ENCODE assay signal across 8 cellular contexts in genomic region chr18:79523221-79523737, GRCh38.
DNase-seq lines count a peak whose midpoint lies in the region; ATAC-seq and TF ChIP-seq lines count a peak whose summit lies in the region.

No MANE protein-coding gene starts in this region.

- peak; percentile 58 for DNase-seq in activated CD4-positive, alpha-beta T cell treated with anti-CD3 and anti-CD28 coated beads, Interleukin-2, amount 50 U/mL, for 1 hour
- peak in 7 of 9 donors; percentile 60 to 87 (median 83) for DNase-seq in naive thymus-derived CD4-positive, alpha-beta T cell
- DNase-seq in MG63 (no peak), substantia nigra (lab: John Stamatoyannopoulos, UW) (no peak), HFFc6 (no peak)
- no peak for DNase-seq in NK-92 treated with Interleukin-12 subunit alpha and Interleukin-12 subunit beta, amount 100 ng/mL, for 24 hours (lab: John Stamatoyannopoulos, UW)

- H3K9me3 Mint-ChIP-seq in naive thymus-derived CD4-positive, alpha-beta T cell: peaks cover 0 to 3% (median 0%) of the 10 kb centered on the region in 11 donors
- H3K9me3 Mint-ChIP-seq in HFFc6: no peaks in the 10 kb centered on the region

- H3K27ac ChIP-seq in naive thymus-derived CD4-positive, alpha-beta T cell (ENCODE audit: low read depth, low read length): peak overlapping the region; percentile 93
- H3K27ac ChIP-seq in substantia nigra (ENCODE audit: low read depth, low read length, poor library complexity, severe bottlenecking): no peak overlapping the region

- H3K36me3 ChIP-seq in naive thymus-derived CD4-positive, alpha-beta T cell (ENCODE audit: control insufficient read depth in 2 of 3, insufficient read depth in 3 of 3, low read length in 3 of 3): peaks cover 0 to 10% (median 10%) of the 10 kb centered on the region in 3 experiments
- H3K36me3 ChIP-seq in MG63: no peaks in the 10 kb centered on the region

- H3K4me3 Mint-ChIP-seq in naive thymus-derived CD4-positive, alpha-beta T cell: peak overlapping the region; percentile 83 to 93 (median 90)
- H3K4me3 Mint-ChIP-seq in HFFc6: no peak overlapping the region

- H3K27ac Mint-ChIP-seq in naive thymus-derived CD4-positive, alpha-beta T cell: peak overlapping the region; percentile 88 to 100 (median 98)
- H3K27ac Mint-ChIP-seq in HFFc6: no peak overlapping the region

- POLR2A ChIA-PET in naive thymus-derived CD4-positive, alpha-beta T cell (lab: Charles Lee): interaction anchor here (0.7 to 2.8 kb wide), 14 partner anchors 13 to 157 kb away, joined by 3 to 62 read pairs (median 5); partner anchors contain the start of gene NFATC1

- H3K9me3 ChIP-seq in naive thymus-derived CD4-positive, alpha-beta T cell (ENCODE audit: control insufficient read depth in 2 of 3, low read length in 3 of 3): no peaks in the 10 kb centered on the region
- H3K9me3 ChIP-seq in MG63: no peaks in the 10 kb centered on the region

- H3K27me3 Mint-ChIP-seq in naive thymus-derived CD4-positive, alpha-beta T cell: no peaks in the 10 kb centered on the region
- H3K27me3 Mint-ChIP-seq in HFFc6 (ENCODE audit: insufficient read depth): no peaks in the 10 kb centered on the region; the same call in none of the 2 replicates

- intact Hi-C loops in naive thymus-derived CD4-positive, alpha-beta T cell (cut with micrococcal nuclease): loop anchor here (1.0 to 10.0 kb wide), 15 partner anchors 16 to 584 kb away; partner anchors contain the start of genes ATP9B (in 2 of the 2), CTDP1 (in 2 of the 2), TXNL4A (in 2 of the 2) and ADNP2 (in 1 of the 2)

- CTCF ChIA-PET in naive thymus-derived CD4-positive, alpha-beta T cell (lab: Charles Lee): interaction anchor here (0.6 to 2.7 kb wide), 9 partner anchors 8 to 203 kb away, joined by 3 to 17 read pairs (median 4); no protein-coding TSS in a partner anchor

- H3K27me3 ChIP-seq in naive thymus-derived CD4-positive, alpha-beta T cell (ENCODE audit: control insufficient read depth in 2 of 2, insufficient read depth in 2 of 2, low read length in 2 of 2): no peaks in the 10 kb centered on the region
- no peaks in the 10 kb centered on the region for H3K27me3 ChIP-seq in MG63

- H3K4me3 ChIP-seq in naive thymus-derived CD4-positive, alpha-beta T cell (ENCODE audit: low read length): peak overlapping the region; percentile 56
- no peak overlapping the region for H3K4me3 ChIP-seq in MG63

- peaks cover 0 to 9% (median 8%) of the 10 kb centered on the region in 5 donors for H3K36me3 Mint-ChIP-seq in naive thymus-derived CD4-positive, alpha-beta T cell
- H3K36me3 Mint-ChIP-seq in HFFc6 (ENCODE audit: low read depth): no peaks in the 10 kb centered on the region

- peaks cover 38 to 72% of the 10 kb centered on the region in 2 donors for H3K4me1 ChIP-seq in naive thymus-derived CD4-positive, alpha-beta T cell (ENCODE audit: control insufficient read depth in 2 of 2, insufficient read depth in 2 of 2, low read length in 2 of 2)

- H3K4me1 Mint-ChIP-seq in naive thymus-derived CD4-positive, alpha-beta T cell: peaks cover 50 to 95% (median 76%) of the 10 kb centered on the region in 7 donors
- H3K4me1 Mint-ChIP-seq in HFFc6 (ENCODE audit: low read depth): peaks cover 10% of the 10 kb centered on the region; the same call in 1 of the 2 replicates

- TF ChIP-seq CTCF in HFFc6 (IDR thresholded peaks at IDR 0.05): no peak

- ATAC-seq in GM18870 (IDR thresholded peaks at IDR 0.05; ENCODE audit: unreplicated experiment) (peak; percentile 43), HG03039 (IDR thresholded peaks at IDR 0.05; ENCODE audit: unreplicated experiment) (peak; percentile 42)
- peak; percentile 77 for ATAC-seq in naive thymus-derived CD4-positive, alpha-beta T cell

Comparison
In these comparisons a context has a peak if more than half of its experiments do, and no peak if none do; other contexts are left out.
1. DNase-seq: peak in activated CD4-positive, alpha-beta T cell treated with anti-CD3 and anti-CD28 coated beads, Interleukin-2, amount 50 U/mL, for 1 hour (single experiment) and naive thymus-derived CD4-positive, alpha-beta T cell (7 of 9); none in MG63 (single experiment), substantia nigra (0 of 49), NK-92 treated with Interleukin-12 subunit alpha and Interleukin-12 subunit beta, amount 100 ng/mL, for 24 hours (single experiment) and HFFc6 (single experiment).
2. Peak in every context shown above with its lines, with median percentiles within 50 percentile points of each other: ATAC-seq.